In genomic region chr15:85788796-85789495, GRCh38 we compare ENCODE assay signal across 2 cellular contexts.
TF ChIP-seq lines count a peak whose summit lies in the region.

No MANE protein-coding gene starts in this region.

TF ChIP-seq in HCT116, 20 proteins besides CTCF, POLR2A, EP300 and RAD21:
- no peak for TF ChIP-seq EZH2 (IDR thresholded peaks at IDR 0.05)
- TF ChIP-seq ELF1 (IDR thresholded peaks at IDR 0.05; ENCODE audit: borderline replicate concordance, low read depth), result no peak
- TF ChIP-seq SP1 (IDR thresholded peaks at IDR 0.05; ENCODE audit: low read depth), result no peak
- TF ChIP-seq EZH2phosphoT487 (IDR thresholded peaks at IDR 0.05; ENCODE audit: borderline replicate concordance), result no peak
- TF ChIP-seq CEBPB (IDR thresholded peaks at IDR 0.05; ENCODE audit: low read depth), result no peak
- TF ChIP-seq ZFX (IDR thresholded peaks at IDR 0.05), result no peak
- TF ChIP-seq FOSL1 (IDR thresholded peaks at IDR 0.05; ENCODE audit: low read depth), result no peak
- no peak for TF ChIP-seq CBX3 (IDR thresholded peaks at IDR 0.05; ENCODE audit: low read depth)
- TF ChIP-seq SIN3A (IDR thresholded peaks at IDR 0.05; ENCODE audit: low read depth), result no peak

TF ChIP-seq in SK-N-SH, 30 proteins besides CTCF, POLR2A, EP300 and RAD21:
- TF ChIP-seq NFIC (IDR thresholded peaks at IDR 0.05; ENCODE audit: borderline replicate concordance) (no peak), NRF1 (IDR thresholded peaks at IDR 0.05; ENCODE audit: low read depth, low read length) (no peak), RXRA (IDR thresholded peaks at IDR 0.05; ENCODE audit: borderline replicate concordance, low read depth) (no peak), SIN3A (IDR thresholded peaks at IDR 0.05; ENCODE audit: borderline replicate concordance, low read depth, low read length) (no peak), MXI1 (IDR thresholded peaks at IDR 0.05; ENCODE audit: low read depth, low read length) (no peak), EZH2phosphoT487 (IDR thresholded peaks at IDR 0.05; ENCODE audit: borderline replicate concordance, low read depth) (no peak), GABPA (IDR thresholded peaks at IDR 0.05; ENCODE audit: low read depth) (no peak), REST (IDR thresholded peaks at IDR 0.05; ENCODE audit: low read depth, low read length) (no peak), YY1 (IDR thresholded peaks at IDR 0.05; ENCODE audit: low read depth) (no peak), SMC3 (IDR thresholded peaks at IDR 0.05; ENCODE audit: low read depth, low read length) (no peak), USF2 (IDR thresholded peaks at IDR 0.05; ENCODE audit: borderline replicate concordance, low read depth, low read length) (no peak), ELF1 (IDR thresholded peaks at IDR 0.05) (no peak), TAF1 (IDR thresholded peaks at IDR 0.05; ENCODE audit: borderline replicate concordance, low read depth, low read length) (no peak), TCF12 (IDR thresholded peaks at IDR 0.05) (no peak), RFX5 (IDR thresholded peaks at IDR 0.05; ENCODE audit: low read length) (no peak)
TF ChIP-seq in SK-N-SH: peak in this region for 0.
